ENCODE assay signal across 8 cellular contexts in the genomic region with DNA sequence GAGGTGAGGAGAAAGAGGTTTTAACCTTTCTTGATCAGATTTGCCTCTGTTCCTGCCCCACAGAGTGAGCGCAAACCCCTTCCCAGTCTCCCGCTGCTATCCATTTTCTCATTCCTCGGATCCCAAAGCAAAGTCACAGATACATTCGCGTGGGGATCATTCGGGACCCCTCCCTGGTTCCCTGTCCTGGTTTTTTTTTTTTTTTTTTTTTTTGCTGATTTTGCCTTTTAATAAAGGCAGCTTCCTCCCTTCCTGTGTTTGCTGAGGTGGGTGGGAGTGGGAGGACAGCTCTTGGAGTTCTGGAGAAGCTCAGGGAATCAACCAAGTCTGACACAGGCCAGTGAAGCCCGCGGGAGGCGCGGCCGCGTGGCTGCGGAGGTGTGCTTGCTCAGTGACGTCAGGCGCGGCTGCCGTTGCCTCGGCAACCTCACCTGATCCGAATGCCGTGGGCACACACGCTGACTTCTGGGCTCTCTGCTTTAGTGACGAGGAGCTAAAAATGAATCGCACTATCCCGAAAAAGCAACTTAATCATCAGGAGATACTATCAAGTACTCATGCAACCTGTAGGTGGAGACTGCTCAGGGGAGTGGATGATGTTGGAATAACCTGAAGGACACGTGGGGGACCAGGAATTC.
A peak's percentile ranks its signal among the peaks of the same experiment; 100 is the strongest.
DNase-seq lines count a peak whose midpoint lies in the region; ATAC-seq and TF ChIP-seq lines count a peak whose summit lies in the region.

No MANE protein-coding gene starts in this region.

- DNase-seq in CD4-positive, alpha-beta T cell: peak; percentile 48 to 77 (median 64)
- DNase-seq in NCI-H1105 (lab: John Stamatoyannopoulos, UW): peak; percentile 65
- DNase-seq in activated T-cell treated with anti-CD3 and anti-CD28 coated beads for 1 hour (ENCODE audit: low read depth): peak; percentile 58
- peak; percentile 62 for DNase-seq in epithelial cell of prostate (ENCODE audit: low read depth, low spot score)
- DNase-seq in progenitor cell of endocrine pancreas (ENCODE audit: low spot score, unreplicated experiment): peak; percentile 48

- H3K4me1 Mint-ChIP-seq in CD4-positive, alpha-beta T cell (ENCODE audit: low read depth): peaks cover 19% of the 10 kb centered on the region
- H3K4me1 Mint-ChIP-seq in progenitor cell of endocrine pancreas (ENCODE audit: low read depth): peaks cover 5% of the 10 kb centered on the region

- CTCF ChIA-PET in CD4-positive, alpha-beta T cell (lab: Charles Lee): interaction anchor here (0.6 to 1.6 kb wide), 3 partner anchors 21 to 96 kb away, joined by 3 read pairs; no protein-coding TSS in a partner anchor

- H3K36me3 Mint-ChIP-seq in CD4-positive, alpha-beta T cell (ENCODE audit: low read depth): no peaks in the 10 kb centered on the region
- no peaks in the 10 kb centered on the region for H3K36me3 Mint-ChIP-seq in progenitor cell of endocrine pancreas (ENCODE audit: insufficient read depth)

- ATAC-seq in CD4-positive, alpha-beta T cell (ENCODE audit: poor library complexity): peak; percentile 95
- ATAC-seq in HG02885 (IDR thresholded peaks at IDR 0.05; ENCODE audit: poor library complexity, unreplicated experiment) (no peak), GM19397 (IDR thresholded peaks at IDR 0.05; ENCODE audit: unreplicated experiment) (no peak), HG02763 (IDR thresholded peaks at IDR 0.05; ENCODE audit: unreplicated experiment) (no peak)

- TF ChIP-seq CTCF in CD4-positive, alpha-beta T cell (IDR thresholded peaks at IDR 0.05): no peak
- TF ChIP-seq CTCF in progenitor cell of endocrine pancreas (IDR thresholded peaks at IDR 0.05; ENCODE audit: unreplicated experiment): peak; percentile 20

- H3K27me3 Mint-ChIP-seq in CD4-positive, alpha-beta T cell: peaks cover 8% of the 10 kb centered on the region
- H3K27me3 Mint-ChIP-seq in progenitor cell of endocrine pancreas: peaks cover 17% of the 10 kb centered on the region

- POLR2A ChIA-PET in CD4-positive, alpha-beta T cell (lab: Charles Lee): interaction anchor here (1.6 to 2.1 kb wide), 2 partner anchors 35 to 52 kb away, joined by 7 to 8 read pairs; no protein-coding TSS in a partner anchor

- no peak overlapping the region for H3K27ac ChIP-seq in CD4-positive, alpha-beta T cell (ENCODE audit: low read depth, low read length)
- H3K27ac ChIP-seq in epithelial cell of prostate: no peak overlapping the region

- intact Hi-C loops in CD4-positive, alpha-beta T cell (cut with DNase I, micrococcal nuclease): loop anchor here in 1 of 2 experiments (10.0 kb wide), 1 partner anchor 52 kb away; no protein-coding TSS in a partner anchor

- no peaks in the 10 kb centered on the region for H3K9me3 ChIP-seq in CD4-positive, alpha-beta T cell (ENCODE audit: control insufficient read depth, low read length)

- no peaks in the 10 kb centered on the region for H3K9me3 Mint-ChIP-seq in CD4-positive, alpha-beta T cell
- H3K9me3 Mint-ChIP-seq in progenitor cell of endocrine pancreas (ENCODE audit: low read depth): no peaks in the 10 kb centered on the region

- H3K27ac Mint-ChIP-seq in CD4-positive, alpha-beta T cell: peak overlapping the region; percentile 70
- H3K27ac Mint-ChIP-seq in progenitor cell of endocrine pancreas: peak overlapping the region; percentile 71

- no peaks in the 10 kb centered on the region for H3K27me3 ChIP-seq in CD4-positive, alpha-beta T cell (ENCODE audit: control insufficient read depth, insufficient read depth, low read length)

- H3K4me3 Mint-ChIP-seq in CD4-positive, alpha-beta T cell: peak overlapping the region; percentile 18
- H3K4me3 Mint-ChIP-seq in progenitor cell of endocrine pancreas (ENCODE audit: low read depth): peak overlapping the region; percentile 68
